In the genomic region with DNA sequence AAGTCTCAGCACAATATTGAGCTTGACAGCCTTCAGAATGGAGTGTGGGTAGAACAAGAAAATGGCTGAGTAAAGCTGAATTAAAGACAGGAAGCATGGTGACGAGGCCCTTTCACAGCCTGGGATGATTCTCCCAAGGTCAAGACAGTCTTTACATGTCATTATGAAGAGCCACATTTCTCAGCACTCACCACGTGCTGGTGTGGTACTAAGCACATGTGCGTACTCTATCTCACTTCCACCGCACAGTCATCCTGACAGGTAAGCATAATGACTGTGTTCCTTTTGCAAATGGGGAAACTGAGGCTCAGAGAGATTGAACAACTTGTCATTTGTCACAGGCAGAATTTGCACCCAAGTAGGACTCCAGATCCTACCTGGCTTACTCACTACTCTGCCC, we compare ENCODE assay signal across 2 cellular contexts.
TF ChIP-seq lines count a peak whose summit lies in the region.

No MANE protein-coding gene starts in this region.

TF ChIP-seq in IMR-90, 13 proteins besides CTCF, POLR2A, EP300 and RAD21:
- TF ChIP-seq RCOR1 (IDR thresholded peaks at IDR 0.05; ENCODE audit: insufficient replicate concordance, low read length) (no peak), MAZ (IDR thresholded peaks at IDR 0.05; ENCODE audit: borderline replicate concordance, low read depth, low read length) (no peak), CHD1 (IDR thresholded peaks at IDR 0.05; ENCODE audit: low read depth, low read length) (no peak), FOS (IDR thresholded peaks at IDR 0.05; ENCODE audit: low read depth, low read length) (no peak), MAFK (IDR thresholded peaks at IDR 0.05; ENCODE audit: low read depth, low read length) (no peak), NFE2L2 (IDR thresholded peaks at IDR 0.05; ENCODE audit: low read depth, low read length) (no peak), BHLHE40 (IDR thresholded peaks at IDR 0.05; ENCODE audit: low read depth, low read length) (no peak), MXI1 (IDR thresholded peaks at IDR 0.05; ENCODE audit: borderline replicate concordance, low read depth, low read length) (no peak), CEBPB (IDR thresholded peaks at IDR 0.05; ENCODE audit: low read depth, low read length) (no peak), RFX5 (IDR thresholded peaks at IDR 0.05; ENCODE audit: low read depth, low read length) (no peak)
- TF ChIP-seq, protein P1, sequence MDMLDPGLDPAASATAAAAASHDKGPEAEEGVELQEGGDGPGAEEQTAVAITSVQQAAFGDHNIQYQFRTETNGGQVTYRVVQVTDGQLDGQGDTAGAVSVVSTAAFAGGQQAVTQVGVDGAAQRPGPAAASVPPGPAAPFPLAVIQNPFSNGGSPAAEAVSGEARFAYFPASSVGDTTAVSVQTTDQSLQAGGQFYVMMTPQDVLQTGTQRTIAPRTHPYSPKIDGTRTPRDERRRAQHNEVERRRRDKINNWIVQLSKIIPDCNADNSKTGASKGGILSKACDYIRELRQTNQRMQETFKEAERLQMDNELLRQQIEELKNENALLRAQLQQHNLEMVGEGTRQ (IDR thresholded peaks at IDR 0.05; ENCODE audit: low read depth, low read length) = no peak
- TF ChIP-seq, protein P2, sequence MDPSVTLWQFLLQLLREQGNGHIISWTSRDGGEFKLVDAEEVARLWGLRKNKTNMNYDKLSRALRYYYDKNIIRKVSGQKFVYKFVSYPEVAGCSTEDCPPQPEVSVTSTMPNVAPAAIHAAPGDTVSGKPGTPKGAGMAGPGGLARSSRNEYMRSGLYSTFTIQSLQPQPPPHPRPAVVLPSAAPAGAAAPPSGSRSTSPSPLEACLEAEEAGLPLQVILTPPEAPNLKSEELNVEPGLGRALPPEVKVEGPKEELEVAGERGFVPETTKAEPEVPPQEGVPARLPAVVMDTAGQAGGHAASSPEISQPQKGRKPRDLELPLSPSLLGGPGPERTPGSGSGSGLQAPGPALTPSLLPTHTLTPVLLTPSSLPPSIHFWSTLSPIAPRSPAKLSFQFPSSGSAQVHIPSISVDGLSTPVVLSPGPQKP (IDR thresholded peaks at IDR 0.05; ENCODE audit: borderline replicate concordance, low read depth, low read length) = no peak

TF ChIP-seq in K562, 482 proteins besides CTCF, POLR2A, EP300 and RAD21:
- TF ChIP-seq ZNF75A (CRISPR knock-in tag; IDR thresholded peaks at IDR 0.05) (no peak), SREBF2 (CRISPR knock-in tag; IDR thresholded peaks at IDR 0.05) (no peak), BRF1 (IDR thresholded peaks at IDR 0.05; ENCODE audit: borderline replicate concordance, extremely low read depth, insufficient read length) (no peak)
